Comparison of ENCODE assay signal across 27 cellular contexts in genomic region chr1:239657291-239657690, GRCh38.
"Had no signal": no experiment of that assay in that cellular context is flagged by ENCODE, and none has a peak within 500 bp of the region (broad histone marks: within the 10 kb centered on the region; RNA-seq: fewer than 3 reads in every experiment).

No MANE protein-coding gene starts in this region.

- DNase-seq: activated CD4-positive, alpha-beta T cell treated with anti-CD3 and anti-CD28 coated beads, Interleukin-2, amount 10 ng/mL, durations not matched to agents 24 days and 14 days; activated CD4-positive, alpha-beta T cell treated with anti-CD3 and anti-CD28 coated beads, Interleukin-2, amount 50 U/mL, for 4 hours; activated CD8-positive, alpha-beta T cell treated with anti-CD3 and anti-CD28 coated beads, Interleukin-2, amount 10 ng/mL, durations not matched to agents 7 days and 5 days; activated gamma-delta T cell; activated naive CD4-positive, alpha-beta T cell treated with Interleukin-2 at 50 U/mL for 16 hours; activated naive CD8-positive, alpha-beta T cell treated with anti-CD3 and anti-CD28 coated beads, Interleukin-2, amount 10 ng/mL, durations not matched to agents 7 days and 5 days; activated T-cell treated with anti-CD3 and anti-CD28 coated beads, Interleukin-2, amount 50 U/mL, for 24 hours; amygdala; MG63; MV-4-11; NCI-H1092; NCI-H1436 treated with DMSO at 0.1 percent for 48 hours; NCI-H1694 treated with DMSO at 0.1 percent for 48 hours; NCI-H2029; NCI-H345; NCI-H524 treated with DMSO at 0.1 percent for 48 hours; NCI-H748 treated with DMSO at 0.1 percent for 48 hours; NK-92 treated with Interleukin-12 subunit alpha and Interleukin-12 subunit beta, amount 100 ng/mL, for 24 hours; PC-9; SIG-M5 had no signal

- H3K27me3 ChIP-seq: ascending aorta, MG63 had no signal

- H3K4me1 ChIP-seq: ascending aorta had no signal

- H3K9me3 Mint-ChIP-seq: activated CD4-positive, alpha-beta T cell treated with anti-CD3 and anti-CD28 coated beads, Interleukin-2, amount 10 ng/mL, durations not matched to agents 24 days and 14 days; activated naive CD4-positive, alpha-beta T cell treated with anti-CD3 and anti-CD28 coated beads, Interleukin-2, amount 50 U/mL, for 24 hours; activated T-cell treated with anti-CD3 and anti-CD28 coated beads, Interleukin-2, amount 50 U/mL, for 24 hours; activated T-helper 2 cell treated with anti-CD3 and anti-CD28 coated beads, Interferon-gamma antibody, Interleukin-2, Interleukin-4, amounts not matched to agents 10 μg/mL and 5 μg/mL and 100 μg/mL, durations not matched to agents 14 hours and 24 hours and 36 hours; T-helper 1 cell treated with Interleukin-12 subunit alpha and Interleukin-12 subunit beta and Interleukin-4 antibody, amounts not matched to agents 30 μg/mL and 1 μg/mL, for 36 hours; T-helper 2 cell treated with Interferon-gamma antibody and Interleukin-4, amounts not matched to agents 5 μg/mL and 100 μg/mL, for 36 hours had no signal

- ATAC-seq: activated CD8-positive, alpha-beta T cell treated with anti-CD3 and anti-CD28 coated beads, Interleukin-2, amount 10 ng/mL, durations not matched to agents 7 days and 5 days; Right ventricle myocardium inferior had no signal

- H3K4me3 ChIP-seq: ascending aorta, MG63, PC-9 had no signal

- H3K27ac Mint-ChIP-seq: activated CD4-positive, alpha-beta T cell treated with anti-CD3 and anti-CD28 coated beads, Interleukin-2, amount 10 ng/mL, durations not matched to agents 24 days and 14 days; activated CD8-positive, alpha-beta T cell treated with anti-CD3 and anti-CD28 coated beads, Interleukin-2, amount 10 ng/mL, durations not matched to agents 7 days and 5 days; activated naive CD4-positive, alpha-beta T cell treated with anti-CD3 and anti-CD28 coated beads, Interleukin-2, amount 50 U/mL, for 24 hours; activated naive CD8-positive, alpha-beta T cell treated with anti-CD3 and anti-CD28 coated beads, Interleukin-2, amount 10 ng/mL, durations not matched to agents 7 days and 5 days; activated T-cell treated with anti-CD3 and anti-CD28 coated beads, Interleukin-2, amount 50 U/mL, for 24 hours; activated T-helper 2 cell treated with anti-CD3 and anti-CD28 coated beads, Interferon-gamma antibody, Interleukin-2, Interleukin-4, amounts not matched to agents 10 μg/mL and 5 μg/mL and 100 μg/mL, durations not matched to agents 14 hours and 24 hours and 36 hours; T-helper 1 cell treated with Interleukin-12 subunit alpha and Interleukin-12 subunit beta and Interleukin-4 antibody, amounts not matched to agents 30 μg/mL and 1 μg/mL, for 36 hours; T-helper 2 cell treated with Interferon-gamma antibody and Interleukin-4, amounts not matched to agents 5 μg/mL and 100 μg/mL, for 36 hours had no signal

- H3K27ac ChIP-seq: ascending aorta, PC-9, RWPE1 had no signal

- H3K27me3 Mint-ChIP-seq: activated CD4-positive, alpha-beta T cell treated with anti-CD3 and anti-CD28 coated beads, Interleukin-2, amount 10 ng/mL, durations not matched to agents 24 days and 14 days; activated naive CD4-positive, alpha-beta T cell treated with anti-CD3 and anti-CD28 coated beads, Interleukin-2, amount 50 U/mL, for 24 hours; activated naive CD8-positive, alpha-beta T cell treated with anti-CD3 and anti-CD28 coated beads, Interleukin-2, amount 10 ng/mL, durations not matched to agents 7 days and 5 days; activated T-cell treated with anti-CD3 and anti-CD28 coated beads, Interleukin-2, amount 50 U/mL, for 24 hours had no signal

- H2AFZ ChIP-seq: PC-9 had no signal

- H3K36me3 ChIP-seq: ascending aorta, MG63 had no signal

- H3K4me3 Mint-ChIP-seq: activated CD4-positive, alpha-beta T cell treated with anti-CD3 and anti-CD28 coated beads, Interleukin-2, amount 10 ng/mL, durations not matched to agents 24 days and 14 days; activated CD8-positive, alpha-beta T cell treated with anti-CD3 and anti-CD28 coated beads, Interleukin-2, amount 10 ng/mL, durations not matched to agents 7 days and 5 days; activated naive CD4-positive, alpha-beta T cell treated with anti-CD3 and anti-CD28 coated beads, Interleukin-2, amount 50 U/mL, for 24 hours; activated naive CD8-positive, alpha-beta T cell treated with anti-CD3 and anti-CD28 coated beads, Interleukin-2, amount 10 ng/mL, durations not matched to agents 7 days and 5 days; activated T-cell treated with anti-CD3 and anti-CD28 coated beads, Interleukin-2, amount 50 U/mL, for 24 hours; T-helper 1 cell treated with Interleukin-12 subunit alpha and Interleukin-12 subunit beta and Interleukin-4 antibody, amounts not matched to agents 30 μg/mL and 1 μg/mL, for 36 hours; T-helper 2 cell treated with Interferon-gamma antibody and Interleukin-4, amounts not matched to agents 5 μg/mL and 100 μg/mL, for 36 hours had no signal

- H3K9me3 ChIP-seq: ascending aorta, MG63 had no signal

- H3K36me3 Mint-ChIP-seq: activated naive CD4-positive, alpha-beta T cell treated with anti-CD3 and anti-CD28 coated beads, Interleukin-2, amount 50 U/mL, for 24 hours; activated naive CD8-positive, alpha-beta T cell treated with anti-CD3 and anti-CD28 coated beads, Interleukin-2, amount 10 ng/mL, durations not matched to agents 7 days and 5 days had no signal

- H3K4me1 Mint-ChIP-seq: activated CD4-positive, alpha-beta T cell treated with anti-CD3 and anti-CD28 coated beads, Interleukin-2, amount 10 ng/mL, durations not matched to agents 24 days and 14 days; activated naive CD4-positive, alpha-beta T cell treated with anti-CD3 and anti-CD28 coated beads, Interleukin-2, amount 50 U/mL, for 24 hours; activated naive CD8-positive, alpha-beta T cell treated with anti-CD3 and anti-CD28 coated beads, Interleukin-2, amount 10 ng/mL, durations not matched to agents 7 days and 5 days had no signal

- H3K4me2 ChIP-seq: PC-9 had no signal
